Comparison of ENCODE assay signal across 11 cellular contexts in genomic region chr20:49593441-49594142, GRCh38. TPM values are rescaled to one million over a fixed set of nuclear protein-coding genes. Genes with fewer than 3 reads are reported as not detected.
DNase-seq lines count a peak whose midpoint lies in the region; ATAC-seq and TF ChIP-seq lines count a peak whose summit lies in the region.
"Had no signal": no experiment of that assay in that cellular context is flagged by ENCODE, and none has a peak within 500 bp of the region (broad histone marks: within the 10 kb centered on the region; RNA-seq: fewer than 3 reads in every experiment).

No MANE protein-coding gene starts in this region.

- no peaks in the 10 kb centered on the region for H3K27me3 Mint-ChIP-seq in chondrocyte (ENCODE audit: low read depth)

- H4K20me1 ChIP-seq in osteoblast (ENCODE audit: insufficient read depth, low read length), result no peaks in the 10 kb centered on the region

- no peaks in the 10 kb centered on the region for H3K27me3 ChIP-seq in osteoblast (ENCODE audit: insufficient read depth, low read length)

- H3K36me3 Mint-ChIP-seq in chondrocyte (ENCODE audit: low read depth), result no peaks in the 10 kb centered on the region
- H3K36me3 Mint-ChIP-seq: naive thymus-derived CD8-positive, alpha-beta T cell had no signal

- H3K4me3 Mint-ChIP-seq in chondrocyte (ENCODE audit: unreplicated experiment), result no peak overlapping the region

- H3K36me3 ChIP-seq in osteoblast (ENCODE audit: insufficient read depth, low read length), result no peaks in the 10 kb centered on the region

- no peak overlapping the region for H3K4me3 ChIP-seq in osteoblast (ENCODE audit: insufficient read depth, low read length)

- H3K9me3 Mint-ChIP-seq in chondrocyte (ENCODE audit: low read depth), result no peaks in the 10 kb centered on the region

- H2AFZ ChIP-seq in osteoblast (ENCODE audit: low read length), result no peak overlapping the region

- H3K4me1 Mint-ChIP-seq in chondrocyte (ENCODE audit: low read depth), result peaks cover 70% of the 10 kb centered on the region

- no peak for ATAC-seq in HG03378 (IDR thresholded peaks at IDR 0.05; ENCODE audit: unreplicated experiment)
- ATAC-seq: naive thymus-derived CD8-positive, alpha-beta T cell had no signal

- DNase-seq in stimulated activated CD4-positive, alpha-beta T cell treated with anti-CD3 and anti-CD28 coated beads, Interleukin-1b, Interleukin-23, amount 100 ng/mL, for 48 hours, result peak; percentile 67
- DNase-seq in stimulated activated CD4-positive, alpha-beta T cell treated with anti-CD3 and anti-CD28 coated beads, Interleukin-4, amount 100 ng/mL, for 4 hours, result no peak
- DNase-seq in chondrocyte (ENCODE audit: low spot score) (no peak), osteoblast (ENCODE audit: insufficient read length, low spot score, missing footprints) (no peak), NOMO-1 (lab: John Stamatoyannopoulos, UW; ENCODE audit: unreplicated experiment in 2 of 2) (no peak), NCI-H1417 treated with DMSO at 0.1 percent for 48 hours (lab: John Stamatoyannopoulos, UW) (no peak)
- no peak for DNase-seq in stimulated activated naive CD4-positive, alpha-beta T cell treated with Interleukin-2 at 50 U/mL for 16 hours (lab: John Stamatoyannopoulos, UW)
- DNase-seq: COR-L47; foreskin melanocyte; naive thymus-derived CD8-positive, alpha-beta T cell had no signal

- no peaks in the 10 kb centered on the region for H3K79me2 ChIP-seq in osteoblast (ENCODE audit: insufficient read depth, low read length)

- H3K4me2 ChIP-seq in osteoblast (ENCODE audit: insufficient read depth, low read length), result no peak overlapping the region

- H3K27ac Mint-ChIP-seq in chondrocyte (ENCODE audit: unreplicated experiment), result peak overlapping the region; percentile 69

- H3K4me1 ChIP-seq in osteoblast (ENCODE audit: insufficient read depth, low read length), result peaks cover 29% of the 10 kb centered on the region

- TF ChIP-seq CTCF in chondrocyte (IDR thresholded peaks at IDR 0.05) (no peak), osteoblast (IDR thresholded peaks at IDR 0.05; ENCODE audit: extremely low read depth, low read depth, low read length) (no peak)

- peak overlapping the region; percentile 65 for H3K27ac ChIP-seq in osteoblast (ENCODE audit: low read depth, low read length)

- no peaks in the 10 kb centered on the region for H3K9me3 ChIP-seq in osteoblast (ENCODE audit: low read depth, low read length)

RNA-seq across cellular contexts. Expression of gene PTGIS, which starts 25.7 kb away (rescaled TPM):
- 88.7 to 165 TPM (median 91.5 TPM) in 3 replicates for total RNA-seq in chondrocyte
- 33.6 and 89.8 TPM in 2 replicates for total RNA-seq in osteoblast
- total RNA-seq: naive thymus-derived CD8-positive, alpha-beta T cell had no signal
